Comparison of ENCODE assay signal across 27 cellular contexts in the genomic region with DNA sequence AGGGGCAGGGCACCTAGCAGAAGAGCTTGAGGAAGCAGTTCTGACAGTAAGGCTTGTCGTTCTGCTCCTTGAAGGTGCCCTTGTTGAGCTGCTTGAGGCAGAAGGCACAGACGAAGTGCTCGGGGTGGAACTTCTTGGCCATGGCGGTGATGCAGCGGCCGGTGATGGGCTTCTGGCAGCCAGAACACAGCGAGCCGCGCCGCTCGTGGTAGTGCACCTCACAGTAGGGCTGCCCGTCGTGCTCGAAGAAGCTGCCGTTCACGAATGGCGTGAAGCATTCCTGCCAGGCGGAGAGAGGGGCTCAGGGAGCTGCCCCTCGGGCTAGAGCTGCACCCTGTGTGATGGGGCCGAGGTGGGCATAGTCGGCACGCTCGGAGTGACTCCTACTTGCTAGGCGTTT.
"Had no signal": no experiment of that assay in that cellular context is flagged by ENCODE, and none has a peak within 500 bp of the region (broad histone marks: within the 10 kb centered on the region; RNA-seq: fewer than 3 reads in every experiment).

No MANE protein-coding gene starts in this region.

- H3K4me3 Mint-ChIP-seq: activated CD4-positive, alpha-beta memory T cell treated with anti-CD3 and anti-CD28 coated beads for 36 hours; activated CD4-positive, alpha-beta T cell treated with anti-CD3 and anti-CD28 coated beads, Interleukin-2, amount 10 ng/mL, durations not matched to agents 7 days and 5 days; activated naive CD8-positive, alpha-beta T cell treated with anti-CD3 and anti-CD28 coated beads, Interleukin-2, amount 10 ng/mL, durations not matched to agents 7 days and 5 days; activated T-cell treated with anti-CD3 and anti-CD28 coated beads, Interleukin-2, amount 50 U/mL, for 4 hours; T-cell had no signal

- DNase-seq: activated CD4-positive, alpha-beta memory T cell treated with anti-CD3 and anti-CD28 coated beads for 36 hours; activated CD4-positive, alpha-beta T cell treated with anti-CD3 and anti-CD28 coated beads, Interleukin-2, amount 10 ng/mL, durations not matched to agents 7 days and 5 days; activated CD4-positive, CD25-positive, alpha-beta regulatory T cell; activated CD8-positive, alpha-beta memory T cell treated with anti-CD3 and anti-CD28 coated beads for 24 hours; activated gamma-delta T cell; activated naive CD4-positive, alpha-beta T cell treated with anti-CD3 and anti-CD28 coated beads, Interleukin-2, amount 50 U/mL, for 16 hours; activated naive CD8-positive, alpha-beta T cell treated with anti-CD3 and anti-CD28 coated beads, Interleukin-2, amount 10 ng/mL, durations not matched to agents 7 days and 5 days; activated T-cell treated with anti-CD3 and anti-CD28 coated beads, Interleukin-2, amount 50 U/mL, for 4 hours; anterior cingulate cortex; Karpas-422; MM.1S; NCI-H1105; NCI-H1436; NCI-H1694 treated with DMSO at 0.1 percent for 48 hours; NCI-H2029 treated with DMSO at 0.1 percent for 48 hours; NCI-H345; NCI-H510A; NCI-H69; NK-92 treated with Interleukin-12 subunit alpha and Interleukin-12 subunit beta, amount 100 ng/mL, for 24 hours; SHP77 treated with DMSO at 0.1 percent for 48 hours; T-cell; T-helper 2 cell; T1000 had no signal

- H3K27ac Mint-ChIP-seq: activated CD4-positive, alpha-beta memory T cell treated with anti-CD3 and anti-CD28 coated beads for 36 hours had no signal

- FAIRE-seq: RCC 7860, TTC549 had no signal

- ATAC-seq: activated T-cell treated with anti-CD3 and anti-CD28 coated beads, Interleukin-2, amount 50 U/mL, for 4 hours; T-cell had no signal

- H3K4me1 Mint-ChIP-seq: activated CD4-positive, alpha-beta T cell treated with anti-CD3 and anti-CD28 coated beads, Interleukin-2, amount 10 ng/mL, durations not matched to agents 7 days and 5 days; T-cell had no signal

- H3K4me3 ChIP-seq: adrenal gland had no signal

- H3K27ac ChIP-seq: adrenal gland, VCaP had no signal

- H3K4me1 ChIP-seq: adrenal gland had no signal

- H3K27me3 Mint-ChIP-seq: activated CD4-positive, alpha-beta memory T cell treated with anti-CD3 and anti-CD28 coated beads for 36 hours; activated CD4-positive, alpha-beta T cell treated with anti-CD3 and anti-CD28 coated beads, Interleukin-2, amount 10 ng/mL, durations not matched to agents 7 days and 5 days; activated naive CD8-positive, alpha-beta T cell treated with anti-CD3 and anti-CD28 coated beads, Interleukin-2, amount 10 ng/mL, durations not matched to agents 7 days and 5 days; T-cell had no signal

- H3K27me3 ChIP-seq: adrenal gland had no signal

- H3K9me3 Mint-ChIP-seq: activated CD4-positive, alpha-beta memory T cell treated with anti-CD3 and anti-CD28 coated beads for 36 hours; activated CD4-positive, alpha-beta T cell treated with anti-CD3 and anti-CD28 coated beads, Interleukin-2, amount 10 ng/mL, durations not matched to agents 7 days and 5 days; activated naive CD8-positive, alpha-beta T cell treated with anti-CD3 and anti-CD28 coated beads, Interleukin-2, amount 10 ng/mL, durations not matched to agents 7 days and 5 days; activated T-cell treated with anti-CD3 and anti-CD28 coated beads, Interleukin-2, amount 50 U/mL, for 4 hours; T-cell had no signal

- H3K9me3 ChIP-seq: adrenal gland had no signal
